ENCODE assay signal across 28 cellular contexts in genomic region chr2:80117401-80117800, GRCh38.
"Had no signal": no experiment of that assay in that cellular context is flagged by ENCODE, and none has a peak within 500 bp of the region (broad histone marks: within the 10 kb centered on the region; RNA-seq: fewer than 3 reads in every experiment).

No MANE protein-coding gene starts in this region.

- DNase-seq: activated CD4-positive, alpha-beta memory T cell treated with anti-CD3 and anti-CD28 coated beads for 36 hours; activated CD4-positive, alpha-beta T cell treated with anti-CD3 and anti-CD28 coated beads, Interleukin-2, amount 10 ng/mL, durations not matched to agents 24 days and 14 days; activated CD8-positive, alpha-beta memory T cell treated with anti-CD3 and anti-CD28 coated beads, Interleukin-2, amount 50 U/mL, for 4 hours; activated effector memory CD4-positive, alpha-beta T cell treated with anti-CD3 and anti-CD28 coated beads, Interleukin-2, amount 50 U/mL, for 16 hours; activated naive CD4-positive, alpha-beta T cell treated with anti-CD3 and anti-CD28 coated beads for 36 hours; activated naive CD8-positive, alpha-beta T cell treated with anti-CD3 and anti-CD28 coated beads, Interleukin-2, amount 10 ng/mL, durations not matched to agents 7 days and 5 days; activated T-cell treated with anti-CD3 and anti-CD28 coated beads, Interleukin-2, amount 50 U/mL, for 1 hour; brain microvascular endothelial cell; effector memory CD4-positive, alpha-beta T cell; gastrocnemius medialis; heart left ventricle; naive thymus-derived CD4-positive, alpha-beta T cell; psoas muscle; sigmoid colon; small intestine; stimulated activated CD4-positive, alpha-beta T cell treated with anti-CD3 and anti-CD28 coated beads, Interleukin-4, amount 100 ng/mL, for 24 hours; T1000; upper lobe of left lung; WERI-Rb-1 had no signal

- H3K27ac ChIP-seq: brain microvascular endothelial cell, coronary artery, gastrocnemius medialis, heart left ventricle, parathyroid adenoma, psoas muscle, sigmoid colon, upper lobe of left lung, vagina, WERI-Rb-1 had no signal

- H3K27me3 Mint-ChIP-seq: activated CD4-positive, alpha-beta memory T cell treated with anti-CD3 and anti-CD28 coated beads for 36 hours; activated CD4-positive, alpha-beta T cell treated with anti-CD3 and anti-CD28 coated beads, Interleukin-2, amount 10 ng/mL, durations not matched to agents 24 days and 14 days; activated naive CD8-positive, alpha-beta T cell treated with anti-CD3 and anti-CD28 coated beads, Interleukin-2, amount 10 ng/mL, durations not matched to agents 7 days and 5 days; naive thymus-derived CD4-positive, alpha-beta T cell had no signal

- H3K27me3 ChIP-seq: brain microvascular endothelial cell, dorsolateral prefrontal cortex, gastrocnemius medialis, heart left ventricle, sigmoid colon, upper lobe of left lung, vagina had no signal

- H3K36me3 ChIP-seq: brain microvascular endothelial cell, gastrocnemius medialis, heart left ventricle, sigmoid colon, upper lobe of left lung, vagina, WERI-Rb-1 had no signal

- H3K27ac Mint-ChIP-seq: activated CD4-positive, alpha-beta memory T cell treated with anti-CD3 and anti-CD28 coated beads for 36 hours; activated CD4-positive, alpha-beta T cell treated with anti-CD3 and anti-CD28 coated beads, Interleukin-2, amount 10 ng/mL, durations not matched to agents 24 days and 14 days; activated naive CD4-positive, alpha-beta T cell treated with anti-CD3 and anti-CD28 coated beads for 36 hours; activated naive CD8-positive, alpha-beta T cell treated with anti-CD3 and anti-CD28 coated beads, Interleukin-2, amount 10 ng/mL, durations not matched to agents 7 days and 5 days; activated T-helper 1 cell treated with anti-CD3 and anti-CD28 coated beads, Interleukin-12 subunit alpha, Interleukin-12 subunit beta, Interleukin-2, Interleukin-4 antibody, amounts not matched to agents 30 ng/mL and 10 ng/mL and 1 ng/mL, durations not matched to agents 14 hours and 24 hours and 36 hours; mesothelial cell of epicardium; naive thymus-derived CD4-positive, alpha-beta T cell; stimulated activated effector memory CD8-positive, alpha-beta T cell treated with anti-CD3 and anti-CD28 coated beads, Interleukin-12 subunit alpha, Interleukin-12 subunit beta, amount 100 ng/mL, for 72 hours; stimulated activated naive CD8-positive, alpha-beta T cell treated with anti-CD3 and anti-CD28 coated beads, Interleukin-15, Interleukin-2, amounts not matched to agents 100 ng/mL and 50 ng/mL, for 24 hours had no signal

- H3K9me3 Mint-ChIP-seq: activated CD4-positive, alpha-beta T cell treated with anti-CD3 and anti-CD28 coated beads, Interleukin-2, amount 10 ng/mL, durations not matched to agents 24 days and 14 days; activated naive CD8-positive, alpha-beta T cell treated with anti-CD3 and anti-CD28 coated beads, Interleukin-2, amount 10 ng/mL, durations not matched to agents 7 days and 5 days; mesothelial cell of epicardium had no signal

- H3K36me3 Mint-ChIP-seq: activated CD4-positive, alpha-beta memory T cell treated with anti-CD3 and anti-CD28 coated beads for 36 hours; activated naive CD8-positive, alpha-beta T cell treated with anti-CD3 and anti-CD28 coated beads, Interleukin-2, amount 10 ng/mL, durations not matched to agents 7 days and 5 days; mesothelial cell of epicardium; naive thymus-derived CD4-positive, alpha-beta T cell; stimulated activated effector memory CD8-positive, alpha-beta T cell treated with anti-CD3 and anti-CD28 coated beads, Interleukin-12 subunit alpha, Interleukin-12 subunit beta, amount 100 ng/mL, for 72 hours had no signal

- H3K9me3 ChIP-seq: gastrocnemius medialis, heart left ventricle, psoas muscle, sigmoid colon, upper lobe of left lung, vagina had no signal

- H3K4me3 ChIP-seq: coronary artery, dorsolateral prefrontal cortex, gastrocnemius medialis, heart left ventricle, psoas muscle, sigmoid colon, upper lobe of left lung, vagina had no signal

- ATAC-seq: activated CD4-positive, CD25-positive, alpha-beta regulatory T cell treated with anti-CD3 and anti-CD28 coated beads, Interleukin-2, amount 50 U/mL, for 24 hours; gastrocnemius medialis; heart left ventricle; naive thymus-derived CD4-positive, alpha-beta T cell; psoas muscle; stimulated activated effector memory CD8-positive, alpha-beta T cell treated with anti-CD3 and anti-CD28 coated beads, Interleukin-12 subunit alpha, Interleukin-12 subunit beta, amount 100 ng/mL, for 72 hours had no signal

- H3K4me1 ChIP-seq: gastrocnemius medialis, heart left ventricle, parathyroid adenoma, psoas muscle, sigmoid colon, upper lobe of left lung, vagina had no signal

- H3K4me3 Mint-ChIP-seq: activated CD4-positive, alpha-beta memory T cell treated with anti-CD3 and anti-CD28 coated beads for 36 hours; activated CD4-positive, alpha-beta T cell treated with anti-CD3 and anti-CD28 coated beads, Interleukin-2, amount 10 ng/mL, durations not matched to agents 24 days and 14 days; activated naive CD4-positive, alpha-beta T cell treated with anti-CD3 and anti-CD28 coated beads for 36 hours; activated naive CD8-positive, alpha-beta T cell treated with anti-CD3 and anti-CD28 coated beads, Interleukin-2, amount 10 ng/mL, durations not matched to agents 7 days and 5 days; activated T-helper 1 cell treated with anti-CD3 and anti-CD28 coated beads, Interleukin-12 subunit alpha, Interleukin-12 subunit beta, Interleukin-2, Interleukin-4 antibody, amounts not matched to agents 30 ng/mL and 10 ng/mL and 1 ng/mL, durations not matched to agents 14 hours and 24 hours and 36 hours; mesothelial cell of epicardium; naive thymus-derived CD4-positive, alpha-beta T cell; stimulated activated effector memory CD8-positive, alpha-beta T cell treated with anti-CD3 and anti-CD28 coated beads, Interleukin-12 subunit alpha, Interleukin-12 subunit beta, amount 100 ng/mL, for 72 hours; stimulated activated naive CD8-positive, alpha-beta T cell treated with anti-CD3 and anti-CD28 coated beads, Interleukin-15, Interleukin-2, amounts not matched to agents 100 ng/mL and 50 ng/mL, for 24 hours had no signal

- H3K4me1 Mint-ChIP-seq: activated CD4-positive, alpha-beta T cell treated with anti-CD3 and anti-CD28 coated beads, Interleukin-2, amount 10 ng/mL, durations not matched to agents 24 days and 14 days; activated naive CD8-positive, alpha-beta T cell treated with anti-CD3 and anti-CD28 coated beads, Interleukin-2, amount 10 ng/mL, durations not matched to agents 7 days and 5 days; mesothelial cell of epicardium; naive thymus-derived CD4-positive, alpha-beta T cell; stimulated activated effector memory CD8-positive, alpha-beta T cell treated with anti-CD3 and anti-CD28 coated beads, Interleukin-12 subunit alpha, Interleukin-12 subunit beta, amount 100 ng/mL, for 72 hours had no signal
